Comparison of ENCODE assay signal across 21 cellular contexts in the genomic region with DNA sequence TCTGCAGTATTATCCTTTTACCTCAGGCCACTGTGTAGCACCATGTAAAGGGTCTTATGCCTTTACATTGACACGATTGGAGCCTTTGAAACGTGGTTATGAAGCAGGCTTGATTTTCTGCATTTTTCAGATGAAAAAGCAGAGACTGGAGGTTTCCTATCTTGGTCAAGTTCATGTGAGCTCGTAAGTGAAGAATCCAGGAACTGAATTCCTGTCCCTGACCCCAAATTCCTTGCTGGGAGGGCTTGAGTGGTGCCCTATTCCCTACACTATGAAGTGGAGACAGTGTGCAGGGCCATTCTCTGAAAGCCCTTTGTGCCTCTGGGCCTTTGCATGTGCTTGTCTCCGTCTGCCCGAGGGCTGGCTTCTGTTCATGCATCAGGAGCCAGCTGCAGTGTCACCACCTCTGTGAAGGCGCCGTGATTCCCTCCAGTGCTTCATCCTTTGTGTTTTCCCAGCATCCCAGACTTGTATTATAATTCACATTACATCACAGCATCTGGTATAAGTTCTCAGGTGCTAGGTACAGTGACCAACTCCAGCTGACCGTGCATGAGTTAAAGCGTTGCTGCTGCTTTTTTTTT.
A peak's percentile ranks its signal among the peaks of the same experiment; 100 is the strongest.
DNase-seq lines count a peak whose midpoint lies in the region; ATAC-seq, FAIRE-seq and TF ChIP-seq lines count a peak whose summit lies in the region.
"Had no signal": no experiment of that assay in that cellular context is flagged by ENCODE, and none has a peak within 500 bp of the region (broad histone marks: within the 10 kb centered on the region; RNA-seq: fewer than 3 reads in every experiment).

No MANE protein-coding gene starts in this region.

- no peak for ATAC-seq in HG03196 (IDR thresholded peaks at IDR 0.05; ENCODE audit: unreplicated experiment)
- ATAC-seq: activated CD8-positive, alpha-beta T cell treated with anti-CD3 and anti-CD28 coated beads, Interleukin-2, amount 10 ng/mL, durations not matched to agents 7 days and 5 days; sciatic nerve; stimulated activated effector memory CD8-positive, alpha-beta T cell treated with anti-CD3 and anti-CD28 coated beads, Interleukin-12 subunit alpha, Interleukin-12 subunit beta, amount 100 ng/mL, for 72 hours had no signal

- H3K27me3 ChIP-seq in mesendoderm (ENCODE audit: insufficient read depth, low read length, poor library complexity): no peaks in the 10 kb centered on the region
- H3K27me3 ChIP-seq: BE2C, upper lobe of left lung had no signal

- H3K23ac ChIP-seq in mesendoderm (ENCODE audit: low read length): no peak overlapping the region

- no peaks in the 10 kb centered on the region for H3K79me2 ChIP-seq in mesendoderm (ENCODE audit: control insufficient read depth, insufficient read depth, low read length)

- no peaks in the 10 kb centered on the region for H3K4me1 ChIP-seq in mesendoderm (ENCODE audit: control insufficient read depth, low read depth, low read length)
- H3K4me1 ChIP-seq: BE2C, upper lobe of left lung had no signal

- H2AK5ac ChIP-seq in mesendoderm (ENCODE audit: low read length): no peak overlapping the region

- no peak overlapping the region for H3K9ac ChIP-seq in mesendoderm (ENCODE audit: low read length)
- H3K9ac ChIP-seq: KMS-11 had no signal

- no peak for TF ChIP-seq CTCF in choroid plexus epithelial cell (conservative IDR thresholded peaks at IDR 0.05; ENCODE audit: low read depth, low read length)

- H3K4ac ChIP-seq in mesendoderm (ENCODE audit: low read depth, low read length): no peak overlapping the region

- no peak for FAIRE-seq in frontal cortex (lab: Jason Lieb, UNC)
- FAIRE-seq: TTC549 had no signal

- no peak overlapping the region for H3K4me2 ChIP-seq in mesendoderm (ENCODE audit: low read length)
- H3K4me2 ChIP-seq: KMS-11 had no signal

- WGBS in mesendoderm (ENCODE audit: extremely low coverage, insufficient coverage, low lambda C conversion rate): no CpG with 5 or more reads among the region's 9 CpGs

- H2BK15ac ChIP-seq in mesendoderm (replicated peaks; ENCODE audit: low read depth): no peak overlapping the region

- H3K4me3 ChIP-seq in choroid plexus epithelial cell (ENCODE audit: low read depth, low read length) (no peak overlapping the region), mesendoderm (ENCODE audit: low read length) (no peak overlapping the region)
- H3K4me3 ChIP-seq: SK-N-MC, upper lobe of left lung had no signal

- in situ Hi-C loops in Caki2 (cut with HindIII; ENCODE audit: low pct_unique_long_range_greater_than_20kb, low sequenced_read_pairs): no loop called here
- in situ Hi-C loops in KBM-7 (cut with MboI; ENCODE audit: low pct_unique_long_range_greater_than_20kb, low sequenced_read_pairs): no loop called here

- no peak overlapping the region for H2BK120ac ChIP-seq in mesendoderm (ENCODE audit: low read depth, low read length)

- H3K27ac ChIP-seq in mesendoderm (ENCODE audit: low read depth, low read length): no peak overlapping the region
- H3K27ac ChIP-seq: KMS-11, SK-N-MC, upper lobe of left lung had no signal

- DNase-seq in Caki2 (ENCODE audit: low read depth): peak; percentile 19
- DNase-seq in M059J (ENCODE audit: low read depth): peak; percentile 67
- peak; percentile 57 for DNase-seq in choroid plexus epithelial cell (ENCODE audit: low read depth)
- peak; percentile 82 for DNase-seq in mesendoderm
- DNase-seq in cerebellar cortex (ENCODE audit: low spot score): no peak
- DNase-seq in KBM-7: no peak
- no peak for DNase-seq in frontal cortex (ENCODE audit: low spot score in 2 of 2)
- DNase-seq: activated CD8-positive, alpha-beta T cell treated with anti-CD3 and anti-CD28 coated beads, Interleukin-2, amount 10 ng/mL, durations not matched to agents 7 days and 5 days; amygdala; BE2C; DMS153; H7; NCI-H1417 treated with DMSO at 0.1 percent for 48 hours; NCI-H345 had no signal

- no peak overlapping the region for H2BK5ac ChIP-seq in mesendoderm (ENCODE audit: low read length)

- H4K8ac ChIP-seq in mesendoderm (ENCODE audit: low read depth, low read length): no peak overlapping the region

- H3K18ac ChIP-seq in mesendoderm (ENCODE audit: low read length): no peak overlapping the region

- H3K36me3 ChIP-seq in mesendoderm (ENCODE audit: control insufficient read depth, insufficient read depth, low read length): no peaks in the 10 kb centered on the region
- H3K36me3 ChIP-seq: BE2C, upper lobe of left lung had no signal

- no peak overlapping the region for H3K56ac ChIP-seq in mesendoderm (ENCODE audit: low read length)

- H3K79me1 ChIP-seq in mesendoderm (ENCODE audit: low read length): no peaks in the 10 kb centered on the region

- H4K5ac ChIP-seq in mesendoderm (ENCODE audit: low read length): no peak overlapping the region

Comparison
In these comparisons a context has a peak if more than half of its experiments do, and no peak if none do; other contexts are left out.
1. DNase-seq: peak in Caki2 (single experiment), M059J (single experiment), choroid plexus epithelial cell (single experiment) and mesendoderm (single experiment); none in cerebellar cortex (single experiment), KBM-7 (single experiment) and frontal cortex (0 of 2).